ENCODE assay signal across 8 cellular contexts in the genomic region with DNA sequence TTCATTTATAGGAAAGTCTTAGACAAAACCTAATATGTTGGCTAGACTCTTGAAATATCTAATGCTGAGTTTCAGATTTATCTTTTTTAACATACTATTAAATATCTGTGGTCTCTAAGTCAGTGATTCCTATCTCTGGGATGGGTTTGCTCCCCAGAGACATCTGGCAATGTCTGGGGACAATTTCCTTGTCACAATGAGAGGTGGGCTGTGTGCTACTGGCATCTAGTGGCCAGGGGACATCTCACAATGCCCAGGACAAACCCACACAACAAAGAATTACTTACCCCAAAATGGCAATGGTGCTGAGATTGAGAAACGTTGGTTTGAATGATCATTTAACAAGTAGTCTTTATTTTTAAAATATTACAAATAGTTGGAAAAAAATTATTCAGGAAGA.
DNase-seq lines count a peak whose midpoint lies in the region; ATAC-seq, FAIRE-seq and TF ChIP-seq lines count a peak whose summit lies in the region.

No MANE protein-coding gene starts in this region.

- H4K20me1 ChIP-seq in SK-N-SH (ENCODE audit: insufficient read depth) = no peaks in the 10 kb centered on the region
- H4K20me1 ChIP-seq in keratinocyte (ENCODE audit: control insufficient read depth, extremely low read depth, insufficient read depth, low read length) = no peaks in the 10 kb centered on the region

- H3K4me2 ChIP-seq in SK-N-SH = no peak overlapping the region
- H3K4me2 ChIP-seq in keratinocyte (ENCODE audit: control insufficient read depth, extremely low read depth, insufficient read depth, low read depth, low read length) = no peak overlapping the region

- H3K4me1 ChIP-seq in SK-N-SH (ENCODE audit: control insufficient read depth in 1 of 2, insufficient read depth in 2 of 2, low read depth in 1 of 2, low read length in 1 of 2) (peaks cover 0 to 19% of the 10 kb centered on the region in 2 experiments; a peak in 2 of 4 replicates), keratinocyte (ENCODE audit: control insufficient read depth, extremely low read depth, insufficient read depth, low read length) (no peaks in the 10 kb centered on the region)

- no peaks in the 10 kb centered on the region for H3F3A ChIP-seq in SK-N-SH (replicated peaks; ENCODE audit: insufficient read depth)

- H3K9ac ChIP-seq in SK-N-SH = no peak overlapping the region
- H3K9ac ChIP-seq in keratinocyte (ENCODE audit: control insufficient read depth, extremely low read depth, insufficient read depth, low read length) = no peak overlapping the region

- TF ChIP-seq RAD21 in SK-N-SH (IDR thresholded peaks at IDR 0.05; ENCODE audit: low read length) = peak; percentile 97

- H3K27me3 Mint-ChIP-seq in natural killer cell treated with Interleukin-12 subunit alpha and Interleukin-12 subunit beta and Interleukin-15 and Interleukin-18, amount 100 ng/mL, for 72 hours = no peaks in the 10 kb centered on the region

- no peak overlapping the region for H3K27ac Mint-ChIP-seq in natural killer cell treated with Interleukin-12 subunit alpha and Interleukin-12 subunit beta and Interleukin-15 and Interleukin-18, amount 100 ng/mL, for 72 hours

- TF ChIP-seq CTCF in SK-N-SH (IDR thresholded peaks at IDR 0.05) = peak; percentile 55
- peak in 2 of 3 experiments; percentile 11 to 48 for TF ChIP-seq CTCF in keratinocyte (optimal IDR thresholded peaks at IDR 0.05 in 1 of 3, IDR thresholded peaks at IDR 0.05 in 1 of 3, conservative IDR thresholded peaks at IDR 0.05 in 1 of 3; ENCODE audit: extremely low read depth in 1 of 3, insufficient read depth in 2 of 3, low read length in 3 of 3)
- no peak for TF ChIP-seq CTCF in coronary artery (IDR thresholded peaks at IDR 0.05)

- H3K4me3 ChIP-seq in SK-N-SH (ENCODE audit: low read depth in 2 of 2, low read length in 1 of 2) = no peak overlapping the region; a peak in 1 of 4 replicates
- no peak overlapping the region for H3K4me3 ChIP-seq in keratinocyte (ENCODE audit: control insufficient read depth in 2 of 3, extremely low read depth in 1 of 3, insufficient read depth in 2 of 3, low read depth in 1 of 3, low read length in 3 of 3)
- no peak overlapping the region for H3K4me3 ChIP-seq in coronary artery

- ATAC-seq in natural killer cell treated with Interleukin-12 subunit alpha and Interleukin-12 subunit beta and Interleukin-15 and Interleukin-18, amount 100 ng/mL, for 72 hours = no peak
- ATAC-seq in HG02763 (IDR thresholded peaks at IDR 0.05; ENCODE audit: unreplicated experiment) = no peak

- dilution Hi-C loops in keratinocyte (cut with MboI; ENCODE audit: extremely low pct_ligation_motif_present, low sequenced_read_pairs) = no loop called here

- TF ChIP-seq EP300 in SK-N-SH (IDR thresholded peaks at IDR 0.05; ENCODE audit: borderline replicate concordance in 1 of 2, low read depth in 1 of 2, low read length in 1 of 2) = peak in 1 of 2 experiments; percentile 52; a peak in 1 of 4 replicates

- no peaks in the 10 kb centered on the region for H3K36me3 Mint-ChIP-seq in natural killer cell treated with Interleukin-12 subunit alpha and Interleukin-12 subunit beta and Interleukin-15 and Interleukin-18, amount 100 ng/mL, for 72 hours

- H3K9me3 ChIP-seq in SK-N-SH = no peaks in the 10 kb centered on the region
- H3K9me3 ChIP-seq in keratinocyte (ENCODE audit: control insufficient read depth, low read depth, low read length) = no peaks in the 10 kb centered on the region

- POLR2A ChIA-PET in SK-N-SH (lab: Yijun Ruan, JAX) = no interaction called here

- DNase-seq in AML-193 (lab: John Stamatoyannopoulos, UW) (peak; percentile 27 to 50), HCEC 1CT (peak; percentile 11), SK-N-SH (peak; percentile 53), keratinocyte (ENCODE audit: low read depth, low spot score) (no peak), coronary artery (ENCODE audit: low spot score) (no peak), HPDE6-E6E7 (ENCODE audit: extremely low spot score) (no peak)
- no peak for DNase-seq in natural killer cell treated with Interleukin-12 subunit alpha and Interleukin-12 subunit beta and Interleukin-15 and Interleukin-18, amount 100 ng/mL, for 72 hours (ENCODE audit: low spot score)

- H3K9me3 Mint-ChIP-seq in natural killer cell treated with Interleukin-12 subunit alpha and Interleukin-12 subunit beta and Interleukin-15 and Interleukin-18, amount 100 ng/mL, for 72 hours = peaks cover 8% of the 10 kb centered on the region

- peaks cover 22 to 31% of the 10 kb centered on the region in 2 experiments for H3K36me3 ChIP-seq in SK-N-SH (replicated peaks in 1 of 2; ENCODE audit: control insufficient read depth in 1 of 2, insufficient read depth in 2 of 2, low read length in 1 of 2)
- no peaks in the 10 kb centered on the region for H3K36me3 ChIP-seq in keratinocyte (ENCODE audit: control insufficient read depth in 2 of 2, extremely low read depth in 1 of 2, insufficient read depth in 2 of 2, low read length in 2 of 2)

- no peaks in the 10 kb centered on the region for H3K9me1 ChIP-seq in keratinocyte (ENCODE audit: control insufficient read depth, extremely low read depth, insufficient read depth, low read length)

- no peaks in the 10 kb centered on the region for H3K4me1 Mint-ChIP-seq in natural killer cell treated with Interleukin-12 subunit alpha and Interleukin-12 subunit beta and Interleukin-15 and Interleukin-18, amount 100 ng/mL, for 72 hours (ENCODE audit: low read depth in 2 of 2)

- no peaks in the 10 kb centered on the region for H3K79me2 ChIP-seq in SK-N-SH (ENCODE audit: insufficient read depth)
- H3K79me2 ChIP-seq in keratinocyte (ENCODE audit: control insufficient read depth, insufficient read depth, low read length) = no peaks in the 10 kb centered on the region

- H3K9me2 ChIP-seq in SK-N-SH = no peaks in the 10 kb centered on the region

- H3K4me3 Mint-ChIP-seq in natural killer cell treated with Interleukin-12 subunit alpha and Interleukin-12 subunit beta and Interleukin-15 and Interleukin-18, amount 100 ng/mL, for 72 hours = no peak overlapping the region

- 52% methylated on average over 1 of the region's 1 CpG for WGBS in SK-N-SH (ENCODE audit: low lambda C conversion rate)

- no peak for FAIRE-seq in keratinocyte (lab: Jason Lieb, UNC)

- H2AFZ ChIP-seq in SK-N-SH (ENCODE audit: low read depth) (no peak overlapping the region), keratinocyte (ENCODE audit: control insufficient read depth, low read length) (no peak overlapping the region)

- H3K27me3 ChIP-seq in SK-N-SH (ENCODE audit: insufficient read depth) (no peaks in the 10 kb centered on the region), keratinocyte (ENCODE audit: control insufficient read depth, extremely low read depth, insufficient read depth, low read length) (no peaks in the 10 kb centered on the region)

- CTCF ChIA-PET in SK-N-SH (lab: Yijun Ruan, JAX) = interaction anchor here (0.7 to 6.9 kb wide), 23 partner anchors 11 to 1301 kb away, joined by 3 to 139 read pairs (median 4); no protein-coding TSS in a partner anchor

- H3K27ac ChIP-seq in SK-N-SH (ENCODE audit: low read depth in 2 of 2, low read length in 1 of 2) = peak overlapping the region in 1 of 2 experiments; percentile 60; a peak in 2 of 4 replicates
- no peak overlapping the region for H3K27ac ChIP-seq in keratinocyte (ENCODE audit: control insufficient read depth, insufficient read depth, low read length)
- H3K27ac ChIP-seq in coronary artery = no peak overlapping the region

TF ChIP-seq in SK-N-SH, 30 proteins besides CTCF, POLR2A, EP300 and RAD21:
- TF ChIP-seq, protein P1, sequence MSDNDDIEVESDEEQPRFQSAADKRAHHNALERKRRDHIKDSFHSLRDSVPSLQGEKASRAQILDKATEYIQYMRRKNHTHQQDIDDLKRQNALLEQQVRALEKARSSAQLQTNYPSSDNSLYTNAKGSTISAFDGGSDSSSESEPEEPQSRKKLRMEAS (IDR thresholded peaks at IDR 0.05; ENCODE audit: low read depth) = no peak
- TF ChIP-seq SMC3 (IDR thresholded peaks at IDR 0.05; ENCODE audit: low read depth, low read length) = peak; percentile 75; the same call in 1 of the 2 replicates
- TF ChIP-seq FOSL2 (IDR thresholded peaks at IDR 0.05; ENCODE audit: borderline replicate concordance, low read depth) = no peak
- TF ChIP-seq YY1 (IDR thresholded peaks at IDR 0.05; ENCODE audit: low read depth) = no peak
- TF ChIP-seq GATA2 (CRISPR knock-in tag; IDR thresholded peaks at IDR 0.05) = peak; percentile 52; the same call in 1 of the 2 replicates
- TF ChIP-seq, protein P2, sequence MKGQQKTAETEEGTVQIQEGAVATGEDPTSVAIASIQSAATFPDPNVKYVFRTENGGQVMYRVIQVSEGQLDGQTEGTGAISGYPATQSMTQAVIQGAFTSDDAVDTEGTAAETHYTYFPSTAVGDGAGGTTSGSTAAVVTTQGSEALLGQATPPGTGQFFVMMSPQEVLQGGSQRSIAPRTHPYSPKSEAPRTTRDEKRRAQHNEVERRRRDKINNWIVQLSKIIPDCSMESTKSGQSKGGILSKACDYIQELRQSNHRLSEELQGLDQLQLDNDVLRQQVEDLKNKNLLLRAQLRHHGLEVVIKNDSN (IDR thresholded peaks at IDR 0.05; ENCODE audit: borderline replicate concordance, low read depth) = no peak
- TF ChIP-seq EZH2phosphoT487 (IDR thresholded peaks at IDR 0.05; ENCODE audit: borderline replicate concordance, low read depth) = no peak
- TF ChIP-seq RCOR1 (IDR thresholded peaks at IDR 0.05; ENCODE audit: low read length) = peak; percentile 63; the same call in 1 of the 2 replicates
- peak; percentile 19; the same call in 1 of the 2 replicates for TF ChIP-seq MXI1 (IDR thresholded peaks at IDR 0.05; ENCODE audit: low read depth, low read length)
- TF ChIP-seq NRF1 (IDR thresholded peaks at IDR 0.05; ENCODE audit: low read depth, low read length) = no peak

Comparison
In these comparisons a context has a peak if more than half of its experiments do, and no peak if none do; other contexts are left out.
1. DNase-seq: peak in AML-193 (2 of 2), HCEC 1CT (single experiment) and SK-N-SH (single experiment); none in keratinocyte (single experiment), coronary artery (single experiment), HPDE6-E6E7 (single experiment) and natural killer cell treated with Interleukin-12 subunit alpha and Interleukin-12 subunit beta and Interleukin-15 and Interleukin-18, amount 100 ng/mL, for 72 hours (single experiment).